ENCODE assay signal across 10 cellular contexts in genomic region chr15:23372891-23373600, GRCh38. TPM values are rescaled to one million over a fixed set of nuclear protein-coding genes. Genes with fewer than 3 reads are reported as not detected.
DNase-seq lines count a peak whose midpoint lies in the region; ATAC-seq and TF ChIP-seq lines count a peak whose summit lies in the region.
"Not testable (repeated sequence)": the region's sequence is repeated elsewhere in the genome, so short reads cannot be mapped to it uniquely, and the experiment has no call there.
"Had no signal": no experiment of that assay in that cellular context is flagged by ENCODE, and none has a peak within 500 bp of the region (broad histone marks: within the 10 kb centered on the region; RNA-seq: fewer than 3 reads in every experiment).

No MANE protein-coding gene starts in this region.

- not testable (repeated sequence) for TF ChIP-seq POLR2A in esophagus muscularis mucosa (IDR thresholded peaks at IDR 0.05; ENCODE audit: low read depth)

- H3K27ac ChIP-seq in BLaER1 (peak overlapping the region; percentile 72), HUES6 (ENCODE audit: low read depth, low read length) (peak overlapping the region; percentile 62; the same call in 1 of the 2 replicates), thoracic aorta (peak overlapping the region; percentile 87)
- H3K27ac ChIP-seq in esophagus muscularis mucosa (replicated peaks in 1 of 4), result not testable (repeated sequence)

- 94% methylated on average over 40 of the region's 40 CpGs for WGBS in esophagus muscularis mucosa

- TF ChIP-seq EP300 in esophagus muscularis mucosa (IDR thresholded peaks at IDR 0.05), result not testable (repeated sequence)

- DNase-seq in NT2/D1 (ENCODE audit: low read depth, low spot score); thoracic aorta (ENCODE audit: low spot score): not testable (repeated sequence)
- DNase-seq in RPMI7951 (ENCODE audit: low read depth) (peak; percentile 82), esophagus muscularis mucosa (ENCODE audit: extremely low spot score) (peak; percentile 83)

- peak overlapping the region; percentile 19; the same call in 1 of the 2 replicates for H3K4me3 ChIP-seq in BLaER1
- not testable (repeated sequence) for H3K4me3 ChIP-seq in HUES6 (ENCODE audit: low read depth, low read length); esophagus muscularis mucosa; thoracic aorta
- H3K4me3 ChIP-seq in NT2/D1 (ENCODE audit: insufficient read length, low read depth), result peak overlapping the region; percentile 26

- not testable (repeated sequence) for H3K9ac ChIP-seq in BLaER1
- H3K9ac ChIP-seq in HUES6 (ENCODE audit: low read length), result peak overlapping the region; percentile 66
- H3K9ac ChIP-seq in NT2/D1 (ENCODE audit: insufficient read length, low read depth), result peak overlapping the region; percentile 50

- not testable (repeated sequence) for H4K20me1 ChIP-seq in BLaER1

- peaks cover 15% of the 10 kb centered on the region for H3K9me3 ChIP-seq in BLaER1
- H3K9me3 ChIP-seq in HUES6 (ENCODE audit: control insufficient read depth, insufficient read depth, low read depth, low read length); NT2/D1 (ENCODE audit: insufficient read depth, low read length); esophagus muscularis mucosa; thoracic aorta: not testable (repeated sequence)

- ATAC-seq in thoracic aorta (ENCODE audit: insufficient number of reproducible peaks, low FRiP score, low read depth), result not testable (repeated sequence)

- not testable (repeated sequence) for TF ChIP-seq CTCF in esophagus muscularis mucosa (IDR thresholded peaks at IDR 0.05); thoracic aorta (IDR thresholded peaks at IDR 0.05)

- not testable (repeated sequence) for H3K36me3 ChIP-seq in BLaER1; HUES6 (ENCODE audit: control insufficient read depth, insufficient read depth, low read length); NT2/D1 (ENCODE audit: insufficient read depth, insufficient read length, low read length); esophagus muscularis mucosa; thoracic aorta

- intact Hi-C loops in esophagus muscularis mucosa (cut with DNase I), result not testable (repeated sequence)

- H3K4me1 ChIP-seq in BLaER1 (peaks cover 38% of the 10 kb centered on the region), thoracic aorta (ENCODE audit: control insufficient read depth in 1 of 2, low read depth in 2 of 2) (peaks cover 24 to 41% of the 10 kb centered on the region in 2 donors)
- not testable (repeated sequence) for H3K4me1 ChIP-seq in HUES6 (ENCODE audit: control insufficient read depth, insufficient read depth, low read length); NT2/D1 (ENCODE audit: insufficient read depth, insufficient read length); esophagus muscularis mucosa

- H3K27me3 ChIP-seq in BLaER1; HUES6 (ENCODE audit: control insufficient read depth, insufficient read depth, low read length); NT2/D1 (ENCODE audit: insufficient read depth, insufficient read length); esophagus muscularis mucosa; thoracic aorta (replicated peaks; ENCODE audit: insufficient read depth): not testable (repeated sequence)

- H3K4me2 ChIP-seq in BLaER1, result peak overlapping the region; percentile 76

RNA-seq across cellular contexts. Expression of gene GOLGA8S, which starts 18.5 kb away (rescaled TPM):
- 0.48 and 0.78 TPM in 2 replicates for total RNA-seq in RPMI7951 (2014; rRNA removed; shearing (Covaris generic))
- total RNA-seq in esophagus muscularis mucosa (under 1 TPM in 3 of 4 donors, not detected in 1; under 0.01 to 0.17 (median 0.13) TPM), thoracic aorta (under 1 TPM; 0.14 to 0.42 TPM)
- total RNA-seq: B cell had no signal

RNA-seq across cellular contexts. Expression of gene GOLGA6L26, which starts 39.0 kb away (rescaled TPM):
- not detected in 2 replicates for total RNA-seq in RPMI7951 (2014; rRNA removed; shearing (Covaris generic))
- not detected for total RNA-seq in esophagus muscularis mucosa
- not detected for total RNA-seq in thoracic aorta
- total RNA-seq: B cell; Calu3; CD4-positive, alpha-beta memory T cell; HFFc6 had no signal
